ENCODE assay signal across 1 cellular context in genomic region chr1:201258763-201259230, GRCh38.
TF ChIP-seq lines count a peak whose summit lies in the region.

No MANE protein-coding gene starts in this region.

TF ChIP-seq in K562, 482 proteins besides CTCF, POLR2A, EP300 and RAD21 (continued from another document):
- TF ChIP-seq RERE (CRISPR knock-in tag; IDR thresholded peaks at IDR 0.05; ENCODE audit: borderline replicate concordance) = no peak
